In the genomic region with DNA sequence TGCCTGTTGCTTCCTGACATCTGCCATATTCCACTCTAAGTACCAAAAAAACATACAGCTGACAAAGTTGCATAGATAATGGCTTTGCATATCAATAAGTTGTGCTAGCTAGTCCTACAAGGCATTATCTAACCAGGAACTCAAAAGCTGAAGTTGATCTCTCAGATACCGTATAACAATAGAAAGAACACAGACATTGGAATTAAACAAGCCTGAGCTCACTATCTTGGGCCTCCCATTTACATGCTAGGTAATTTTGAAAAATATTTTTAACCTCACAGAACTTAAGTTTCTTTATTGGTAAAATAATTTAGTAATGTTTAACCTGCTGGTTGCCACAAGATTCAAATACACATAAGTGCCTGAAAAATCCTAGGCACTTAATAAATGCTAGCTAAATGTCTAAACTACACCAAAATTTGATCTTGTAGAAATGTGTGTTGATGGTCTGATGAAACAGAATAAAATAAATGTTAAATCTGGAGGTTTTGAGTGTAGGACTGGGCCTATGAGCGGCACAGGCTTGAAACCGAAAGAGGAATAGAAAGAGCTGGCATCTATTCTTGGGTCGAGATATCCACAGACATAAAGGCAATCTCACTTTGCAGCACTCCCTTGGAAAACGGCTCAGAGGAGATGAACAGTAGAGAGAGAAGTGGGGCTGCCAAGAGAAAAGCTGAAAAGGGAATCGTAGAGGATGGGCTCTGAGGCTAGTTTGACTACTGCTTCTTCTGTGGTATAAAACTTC, we compare ENCODE assay signal across 15 cellular contexts. TPM values are rescaled to one million over a fixed set of nuclear protein-coding genes. Genes with fewer than 3 reads are reported as not detected.
DNase-seq lines count a peak whose midpoint lies in the region; ATAC-seq and TF ChIP-seq lines count a peak whose summit lies in the region.
"Had no signal": no experiment of that assay in that cellular context is flagged by ENCODE, and none has a peak within 500 bp of the region (broad histone marks: within the 10 kb centered on the region; RNA-seq: fewer than 3 reads in every experiment).

No MANE protein-coding gene starts in this region.

- H3K4me1 Mint-ChIP-seq in Calu3 (ENCODE audit: low read depth, unreplicated experiment) = no peaks in the 10 kb centered on the region

- no peak overlapping the region for H3K4me3 ChIP-seq in mucosa of descending colon
- no peak overlapping the region for H3K4me3 ChIP-seq in brain microvascular endothelial cell (ENCODE audit: low read depth, low read length)
- H3K4me3 ChIP-seq: dorsolateral prefrontal cortex, skin epidermis had no signal

- intact Hi-C loops in mucosa of descending colon (cut with DNase I, micrococcal nuclease) (no loop called here), Calu3 (cut with micrococcal nuclease; ENCODE audit: unreplicated experiment) (no loop called here)

- H3K27me3 ChIP-seq in brain microvascular endothelial cell (replicated peaks) = no peaks in the 10 kb centered on the region
- H3K27me3 ChIP-seq: dorsolateral prefrontal cortex had no signal

- no peaks in the 10 kb centered on the region for H3K36me3 ChIP-seq in mucosa of descending colon (ENCODE audit: low read depth)
- no peaks in the 10 kb centered on the region for H3K36me3 ChIP-seq in brain microvascular endothelial cell (replicated peaks)

- no peaks in the 10 kb centered on the region for H3K9me3 Mint-ChIP-seq in Calu3 (ENCODE audit: low read depth, unreplicated experiment)
- H3K9me3 Mint-ChIP-seq: activated naive CD4-positive, alpha-beta T cell treated with anti-CD3 and anti-CD28 coated beads, Interleukin-2, amount 50 U/mL, for 72 hours; CD4-positive, alpha-beta T cell had no signal

- CTCF ChIA-PET in Calu3 (lab: Charles Lee) = no interaction called here

- no peaks in the 10 kb centered on the region for H3K4me1 ChIP-seq in mucosa of descending colon (ENCODE audit: low read depth)

- DNase-seq in SIG-M5 (lab: John Stamatoyannopoulos, UW) = peak; percentile 2
- DNase-seq in mucosa of descending colon = no peak
- no peak for DNase-seq in nucleus accumbens (lab: John Stamatoyannopoulos, UW)
- no peak for DNase-seq in brain microvascular endothelial cell
- DNase-seq in Calu3 = no peak
- DNase-seq: activated CD4-positive, alpha-beta T cell treated with anti-CD3 and anti-CD28 coated beads for 48 hours; CD4-positive, alpha-beta T cell; dorsolateral prefrontal cortex; NCI-H1930; Right ventricle myocardium superior had no signal

- H3K4me3 Mint-ChIP-seq in Calu3 (ENCODE audit: low read depth, unreplicated experiment) = no peak overlapping the region
- H3K4me3 Mint-ChIP-seq: CD4-positive, alpha-beta T cell had no signal

- BruUV-seq in Calu3 (replicated peaks; lab: Mats Ljungman, UMichigan) = no TSS peak

- no peaks in the 10 kb centered on the region for H3K36me3 Mint-ChIP-seq in Calu3 (ENCODE audit: insufficient read depth, unreplicated experiment)
- H3K36me3 Mint-ChIP-seq: activated naive CD4-positive, alpha-beta T cell treated with anti-CD3 and anti-CD28 coated beads, Interleukin-2, amount 50 U/mL, for 72 hours had no signal

- H3K9me3 ChIP-seq in mucosa of descending colon = no peaks in the 10 kb centered on the region

- ATAC-seq in GM18858 (IDR thresholded peaks at IDR 0.05; ENCODE audit: unreplicated experiment) (peak; percentile 85), GM21528 (IDR thresholded peaks at IDR 0.05; ENCODE audit: low FRiP score, unreplicated experiment) (peak; percentile 91), HG03196 (IDR thresholded peaks at IDR 0.05; ENCODE audit: unreplicated experiment) (peak; percentile 90), mucosa of descending colon (no peak)
- ATAC-seq: activated naive CD4-positive, alpha-beta T cell treated with anti-CD3 and anti-CD28 coated beads, Interleukin-2, amount 50 U/mL, for 72 hours had no signal

- no peak overlapping the region for H3K27ac ChIP-seq in brain microvascular endothelial cell
- H3K27ac ChIP-seq: skin epidermis had no signal

- TF ChIP-seq CTCF in mucosa of descending colon (IDR thresholded peaks at IDR 0.05) (no peak), brain microvascular endothelial cell (IDR thresholded peaks at IDR 0.05; ENCODE audit: low read depth, low read length, missing control alignments) (no peak), Calu3 (IDR thresholded peaks at IDR 0.05; ENCODE audit: unreplicated experiment) (no peak)

- H3K27me3 Mint-ChIP-seq in Calu3 (ENCODE audit: unreplicated experiment) = no peaks in the 10 kb centered on the region

- no peak overlapping the region for H3K27ac Mint-ChIP-seq in Calu3 (ENCODE audit: unreplicated experiment)
- H3K27ac Mint-ChIP-seq: activated naive CD4-positive, alpha-beta T cell treated with anti-CD3 and anti-CD28 coated beads, Interleukin-2, amount 50 U/mL, for 72 hours; CD4-positive, alpha-beta T cell had no signal

- in situ Hi-C loops in brain microvascular endothelial cell (cut with HindIII; ENCODE audit: low pct_ligation_motif_present, low sequenced_read_pairs) = no loop called here

RNA-seq across cellular contexts. Expression of a gene that starts 30.0 kb away (rescaled TPM):
- total RNA-seq in mucosa of descending colon (10 to 100 TPM; 27.2 to 46.0 (median 46.0) TPM), Calu3 (2022) (48.4 and 51.6 TPM in 2 replicates)
